Comparison of ENCODE assay signal across 14 cellular contexts in genomic region chr3:46162975-46163550, GRCh38. TPM values are rescaled to one million over a fixed set of nuclear protein-coding genes. Genes with fewer than 3 reads are reported as not detected.
DNase-seq lines count a peak whose midpoint lies in the region; ATAC-seq and TF ChIP-seq lines count a peak whose summit lies in the region.
"Had no signal": no experiment of that assay in that cellular context is flagged by ENCODE, and none has a peak within 500 bp of the region (broad histone marks: within the 10 kb centered on the region; RNA-seq: fewer than 3 reads in every experiment).

No MANE protein-coding gene starts in this region.

- no peak for ATAC-seq in HG02938 (IDR thresholded peaks at IDR 0.05; ENCODE audit: unreplicated experiment)
- no peak for ATAC-seq in GM21526 (IDR thresholded peaks at IDR 0.05; ENCODE audit: low FRiP score, unreplicated experiment)
- ATAC-seq: activated T-cell treated with anti-CD3 and anti-CD28 coated beads, Interleukin-2, amount 50 U/mL, for 72 hours had no signal

- DNase-seq in H4 (ENCODE audit: low spot score) (peak; percentile 60), RPMI8226 (peak; percentile 81), epithelial cell of proximal tubule (ENCODE audit: low read depth) (no peak), osteoblast (ENCODE audit: insufficient read length, low spot score, missing footprints) (no peak), occipital lobe (lab: John Stamatoyannopoulos, UW) (no peak), AML-193 (lab: John Stamatoyannopoulos, UW) (no peak)
- DNase-seq: activated CD4-positive, alpha-beta T cell treated with anti-CD3 and anti-CD28 coated beads, Interleukin-2, amount 10 ng/mL, durations not matched to agents 7 days and 5 days; activated T-cell treated with anti-CD3 and anti-CD28 coated beads, Interleukin-2, amount 50 U/mL, for 72 hours; GM23248; SHP77 treated with DMSO at 0.1 percent for 48 hours; stimulated activated naive CD4-positive, alpha-beta T cell treated with Interleukin-2 at 50 U/mL for 16 hours had no signal

- H3K79me2 ChIP-seq in osteoblast (ENCODE audit: insufficient read depth, low read length), result no peaks in the 10 kb centered on the region

- peak; percentile 39 for TF ChIP-seq CTCF in epithelial cell of proximal tubule (conservative IDR thresholded peaks at IDR 0.05; ENCODE audit: low read depth, low read length)
- TF ChIP-seq CTCF in osteoblast (IDR thresholded peaks at IDR 0.05; ENCODE audit: extremely low read depth, low read depth, low read length), result peak; percentile 15

- H3K4me2 ChIP-seq in osteoblast (ENCODE audit: insufficient read depth, low read length), result no peak overlapping the region

- H4K20me1 ChIP-seq in osteoblast (ENCODE audit: insufficient read depth, low read length), result no peaks in the 10 kb centered on the region

- no peaks in the 10 kb centered on the region for H3K4me1 ChIP-seq in osteoblast (ENCODE audit: insufficient read depth, low read length)

- no peak overlapping the region for H2AFZ ChIP-seq in osteoblast (ENCODE audit: low read length)
- H2AFZ ChIP-seq: GM23248 had no signal

- H3K27me3 ChIP-seq in osteoblast (ENCODE audit: insufficient read depth, low read length), result peaks cover 14% of the 10 kb centered on the region
- H3K27me3 ChIP-seq: neutrophil had no signal

- H3K9me3 ChIP-seq in osteoblast (ENCODE audit: low read depth, low read length), result no peaks in the 10 kb centered on the region
- H3K9me3 ChIP-seq: neutrophil had no signal

- H3K4me3 ChIP-seq in epithelial cell of proximal tubule (ENCODE audit: low read depth, low read length), result no peak overlapping the region
- no peak overlapping the region for H3K4me3 ChIP-seq in osteoblast (ENCODE audit: insufficient read depth, low read length)
- H3K4me3 ChIP-seq: GM23248 had no signal

- H3K36me3 ChIP-seq in osteoblast (ENCODE audit: insufficient read depth, low read length), result no peaks in the 10 kb centered on the region
- H3K36me3 ChIP-seq: neutrophil had no signal

- no peak overlapping the region for H3K27ac ChIP-seq in osteoblast (ENCODE audit: low read depth, low read length)
- H3K27ac ChIP-seq: GM23248, neutrophil had no signal

RNA-seq across cellular contexts. Expression of gene CCR1, which starts 45.0 kb away (rescaled TPM):
- 0.08 and 0.35 TPM in 2 replicates for total RNA-seq in H4 (2014; rRNA removed; shearing (Covaris generic))
- total RNA-seq in epithelial cell of proximal tubule (not detected in 2 replicates), osteoblast (0.59 and 1.1 TPM in 2 replicates), occipital lobe (1.7 TPM)
- total RNA-seq: GM23248 had no signal

Comparison
In these comparisons a context has a peak if more than half of its experiments do, and no peak if none do; other contexts are left out.
1. DNase-seq: peak in H4 (single experiment) and RPMI8226 (single experiment); none in epithelial cell of proximal tubule (single experiment), osteoblast (single experiment), occipital lobe (single experiment) and AML-193 (0 of 2).